9 cellular contexts compared by ENCODE assay signal in genomic region chr3:170563712-170564423, GRCh38. TPM values are rescaled to one million over a fixed set of nuclear protein-coding genes. Genes with fewer than 3 reads are reported as not detected.
DNase-seq lines count a peak whose midpoint lies in the region; ATAC-seq and TF ChIP-seq lines count a peak whose summit lies in the region.
"Had no signal": no experiment of that assay in that cellular context is flagged by ENCODE, and none has a peak within 500 bp of the region (broad histone marks: within the 10 kb centered on the region; RNA-seq: fewer than 3 reads in every experiment).

No MANE protein-coding gene starts in this region.

- peaks cover 8% of the 10 kb centered on the region for H3K4me1 Mint-ChIP-seq in type B pancreatic cell (ENCODE audit: unreplicated experiment)

- peaks cover 4% of the 10 kb centered on the region for H3K36me3 Mint-ChIP-seq in type B pancreatic cell

- H3K27me3 ChIP-seq in mammary epithelial cell (ENCODE audit: insufficient read depth, low read length): no peaks in the 10 kb centered on the region

- H3K4me1 ChIP-seq in mesodermal cell (ENCODE audit: control insufficient read depth, insufficient read depth, low read length, poor library complexity, severe bottlenecking) (peaks cover 2% of the 10 kb centered on the region), mammary epithelial cell (ENCODE audit: insufficient read depth, low read length) (no peaks in the 10 kb centered on the region)

- H3K4me3 ChIP-seq in AG10803 (ENCODE audit: low read length): peak overlapping the region; percentile 32
- H3K4me3 ChIP-seq in mesodermal cell (ENCODE audit: extremely low read depth, insufficient read depth, low read length, poor library complexity, severe bottlenecking): no peak overlapping the region
- H3K4me3 ChIP-seq in mammary epithelial cell (replicated peaks in 1 of 3; ENCODE audit: insufficient read depth in 1 of 3, low read depth in 2 of 3, low read length in 3 of 3): no peak overlapping the region

- H3K4me3 Mint-ChIP-seq in type B pancreatic cell: no peak overlapping the region
- H3K4me3 Mint-ChIP-seq: central memory CD8-positive, alpha-beta T cell had no signal

- TF ChIP-seq CTCF in AG10803 (conservative IDR thresholded peaks at IDR 0.05; ENCODE audit: low read length) (no peak), type B pancreatic cell (conservative IDR thresholded peaks at IDR 0.05) (no peak), mammary epithelial cell (conservative IDR thresholded peaks at IDR 0.05 in 1 of 2, IDR thresholded peaks at IDR 0.05 in 1 of 2; ENCODE audit: extremely low read depth in 1 of 2, insufficient read depth in 1 of 2, low read depth in 1 of 2, low read length in 2 of 2) (no peak)

- intact Hi-C loops in mammary epithelial cell (cut with micrococcal nuclease): no loop called here

- dilution Hi-C loops in mammary epithelial cell (cut with HindIII; ENCODE audit: low sequenced_read_pairs): no loop called here

- 51 to 73% methylated on average over 2 to 3 of the region's 7 CpGs for WGBS in mesodermal cell (ENCODE audit: insufficient coverage in 2 of 2), 2 experiments
- WGBS in mammary epithelial cell (ENCODE audit: low coverage, missing lambda C conversion rate): 87% methylated on average over 7 of the region's 7 CpGs

- no peak overlapping the region for H2AFZ ChIP-seq in mammary epithelial cell (ENCODE audit: low read depth, low read length)

- no peaks in the 10 kb centered on the region for H4K20me1 ChIP-seq in mammary epithelial cell (ENCODE audit: insufficient read depth, low read length)

- CTCF ChIA-PET in mammary epithelial cell (lab: Charles Lee; ENCODE audit: low non-redundant PET): no interaction called here

- DNase-seq in AG10803 (ENCODE audit: low read depth) (peak; percentile 56), SK-MEL-5 (ENCODE audit: low read depth, low spot score) (peak; percentile 21), NCI-H82 (lab: John Stamatoyannopoulos, UW) (no peak), type B pancreatic cell (ENCODE audit: extremely low spot score, unreplicated experiment) (no peak), mammary epithelial cell (no peak)

- H3K9me3 ChIP-seq in mesodermal cell (ENCODE audit: control insufficient read depth, low read length) (no peaks in the 10 kb centered on the region), mammary epithelial cell (replicated peaks; ENCODE audit: insufficient read depth, low read length) (no peaks in the 10 kb centered on the region)

- no TSS peak for BruUV-seq in mammary epithelial cell (replicated peaks; lab: Mats Ljungman, UMichigan)

- H3K4me2 ChIP-seq in mammary epithelial cell (ENCODE audit: insufficient read depth, low read depth, low read length): no peak overlapping the region

- no peak overlapping the region for H3K27ac Mint-ChIP-seq in type B pancreatic cell

- in situ Hi-C loops in SK-MEL-5 (cut with HindIII; ENCODE audit: low pct_unique_long_range_greater_than_20kb, low sequenced_read_pairs) (no loop called here), mammary epithelial cell (cut with MboI; ENCODE audit: low sequenced_read_pairs in 2 of 2) (no loop called here)

- H3K36me3 ChIP-seq in mesodermal cell (ENCODE audit: control insufficient read depth, insufficient read depth, low read length): no peaks in the 10 kb centered on the region
- no peaks in the 10 kb centered on the region for H3K36me3 ChIP-seq in mammary epithelial cell (ENCODE audit: insufficient read depth, low read length)

- ATAC-seq in GM18873 (IDR thresholded peaks at IDR 0.05; ENCODE audit: low FRiP score, unreplicated experiment) (peak; percentile 94), HG03039 (IDR thresholded peaks at IDR 0.05; ENCODE audit: unreplicated experiment) (peak; percentile 86)

- H3K27ac ChIP-seq in mesodermal cell (ENCODE audit: low read depth, low read length, severe bottlenecking) (peak overlapping the region; percentile 38), mammary epithelial cell (ENCODE audit: insufficient read depth, low read depth, low read length) (no peak overlapping the region)

- H3K9ac ChIP-seq in mammary epithelial cell (ENCODE audit: insufficient read depth, low read length): no peak overlapping the region

- no peaks in the 10 kb centered on the region for H3K9me3 Mint-ChIP-seq in type B pancreatic cell
- H3K9me3 Mint-ChIP-seq: central memory CD8-positive, alpha-beta T cell had no signal

- H3K79me2 ChIP-seq in mammary epithelial cell (ENCODE audit: insufficient read depth, low read length): no peaks in the 10 kb centered on the region

- no peaks in the 10 kb centered on the region for H3K27me3 Mint-ChIP-seq in type B pancreatic cell
- H3K27me3 Mint-ChIP-seq: central memory CD8-positive, alpha-beta T cell had no signal

RNA-seq across cellular contexts. Expression of gene SLC7A14, which starts 22.0 kb away (rescaled TPM):
- not detected in 2 replicates for total RNA-seq in SK-MEL-5 (2014; rRNA removed; shearing (Covaris generic))
- not detected in 2 replicates for polyA plus RNA-seq in SK-MEL-5 (2015; cell fraction: cytosol; rRNA removed)
- not detected in 2 replicates for polyA plus RNA-seq in SK-MEL-5 (2015; cell fraction: nucleus; rRNA removed)
- polyA plus RNA-seq in mesodermal cell (2013, experiment 1 of 2): 0.07 TPM
- 0.05 TPM for polyA plus RNA-seq in mesodermal cell (2013, experiment 2 of 2)
- total RNA-seq in type B pancreatic cell (ENCODE audit: low replicate concordance) (3.3 and 13.5 TPM in 2 replicates), mammary epithelial cell (under 1 TPM in 1 of 2 donors, not detected in 1; under 0.01 TPM)
- not detected for polyA plus RNA-seq in mammary epithelial cell
- polyA minus RNA-seq in mammary epithelial cell: not detected

Comparison
In these comparisons a context has a peak if more than half of its experiments do, and no peak if none do; other contexts are left out.
1. DNase-seq: peak in AG10803 (single experiment) and SK-MEL-5 (single experiment); none in NCI-H82 (single experiment), type B pancreatic cell (single experiment) and mammary epithelial cell (single experiment).